1 cellular context compared by ENCODE assay signal in genomic region chr18:12883003-12883683, GRCh38.
TF ChIP-seq lines count a peak whose summit lies in the region.

No MANE protein-coding gene starts in this region.

TF ChIP-seq in HCT116, 20 proteins besides CTCF, POLR2A, EP300 and RAD21 (continued from another document):
- TF ChIP-seq, protein P1, sequence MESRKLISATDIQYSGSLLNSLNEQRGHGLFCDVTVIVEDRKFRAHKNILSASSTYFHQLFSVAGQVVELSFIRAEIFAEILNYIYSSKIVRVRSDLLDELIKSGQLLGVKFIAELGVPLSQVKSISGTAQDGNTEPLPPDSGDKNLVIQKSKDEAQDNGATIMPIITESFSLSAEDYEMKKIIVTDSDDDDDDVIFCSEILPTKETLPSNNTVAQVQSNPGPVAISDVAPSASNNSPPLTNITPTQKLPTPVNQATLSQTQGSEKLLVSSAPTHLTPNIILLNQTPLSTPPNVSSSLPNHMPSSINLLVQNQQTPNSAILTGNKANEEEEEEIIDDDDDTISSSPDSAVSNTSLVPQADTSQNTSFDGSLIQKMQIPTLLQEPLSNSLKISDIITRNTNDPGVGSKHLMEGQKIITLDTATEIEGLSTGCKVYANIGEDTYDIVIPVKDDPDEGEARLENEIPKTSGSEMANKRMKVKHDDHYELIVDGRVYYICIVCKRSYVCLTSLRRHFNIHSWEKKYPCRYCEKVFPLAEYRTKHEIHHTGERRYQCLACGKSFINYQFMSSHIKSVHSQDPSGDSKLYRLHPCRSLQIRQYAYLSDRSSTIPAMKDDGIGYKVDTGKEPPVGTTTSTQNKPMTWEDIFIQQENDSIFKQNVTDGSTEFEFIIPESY (IDR thresholded peaks at IDR 0.05; ENCODE audit: extremely low read depth, insufficient replicate concordance, low read length), result no peak
- TF ChIP-seq EZH2phosphoT487 (IDR thresholded peaks at IDR 0.05; ENCODE audit: borderline replicate concordance) (no peak), FOSL1 (IDR thresholded peaks at IDR 0.05; ENCODE audit: low read depth) (no peak), EGR1 (IDR thresholded peaks at IDR 0.05; ENCODE audit: low read depth) (no peak; the same call in 1 of the 2 replicates), TCF7L2 (IDR thresholded peaks at IDR 0.05; ENCODE audit: borderline replicate concordance, extremely low read depth, insufficient read depth, insufficient read length) (no peak), EZH2 (IDR thresholded peaks at IDR 0.05) (no peak), YY1 (IDR thresholded peaks at IDR 0.05; ENCODE audit: extremely low read depth, insufficient replicate concordance, low read depth, low read length) (no peak), SP1 (IDR thresholded peaks at IDR 0.05; ENCODE audit: low read depth) (no peak), MAX (IDR thresholded peaks at IDR 0.05) (no peak), CBX3 (IDR thresholded peaks at IDR 0.05; ENCODE audit: low read depth) (no peak)
